In genomic region chr19:35996777-35997176, GRCh38 we compare ENCODE assay signal across 11 cellular contexts. TPM values are rescaled to one million over a fixed set of nuclear protein-coding genes. Genes with fewer than 3 reads are reported as not detected.
DNase-seq lines count a peak whose midpoint lies in the region; ATAC-seq and TF ChIP-seq lines count a peak whose summit lies in the region.
"Had no signal": no experiment of that assay in that cellular context is flagged by ENCODE, and none has a peak within 500 bp of the region (broad histone marks: within the 10 kb centered on the region; RNA-seq: fewer than 3 reads in every experiment).

No MANE protein-coding gene starts in this region.

- H3K36me3 Mint-ChIP-seq in activated naive CD8-positive, alpha-beta T cell treated with anti-CD3 and anti-CD28 coated beads, Interleukin-2, amount 50 U/mL, for 24 hours (ENCODE audit: low read depth), result peaks cover 23% of the 10 kb centered on the region
- H3K36me3 Mint-ChIP-seq in naive thymus-derived CD4-positive, alpha-beta T cell, result peaks cover 0 to 7% (median 6%) of the 10 kb centered on the region in 5 donors

- peak overlapping the region; percentile 92 for H3K4me3 Mint-ChIP-seq in activated naive CD8-positive, alpha-beta T cell treated with anti-CD3 and anti-CD28 coated beads, Interleukin-2, amount 50 U/mL, for 24 hours
- H3K4me3 Mint-ChIP-seq in naive thymus-derived CD4-positive, alpha-beta T cell, result peak overlapping the region; percentile 84 to 99 (median 90)

- H4K20me1 ChIP-seq in HCT116 (ENCODE audit: insufficient read depth), result no peaks in the 10 kb centered on the region

- H3K36me3 ChIP-seq in HCT116 (ENCODE audit: control insufficient read depth in 1 of 2, insufficient read depth in 2 of 2, low read length in 2 of 2), result 0 out of 4 replicates have a peak, but pooled peaks cover 0 to 3% of the 10 kb centered on the region in 2 experiments
- H3K36me3 ChIP-seq in naive thymus-derived CD4-positive, alpha-beta T cell (ENCODE audit: control insufficient read depth in 2 of 3, insufficient read depth in 3 of 3, low read length in 3 of 3), result peaks cover 0 to 10% (median 0%) of the 10 kb centered on the region in 3 experiments

- no peak overlapping the region for H2AFZ ChIP-seq in HCT116 (ENCODE audit: low read depth, low read length, poor library complexity, severe bottlenecking)

- no peak overlapping the region for H3K4me3 ChIP-seq in AG10803 (ENCODE audit: low read length)
- H3K4me3 ChIP-seq in HCT116 (replicated peaks in 1 of 2; ENCODE audit: low read depth in 1 of 2, low read length in 2 of 2), result peak overlapping the region in 1 of 2 experiments; percentile 94; a peak in 3 of 4 replicates
- H3K4me3 ChIP-seq in naive thymus-derived CD4-positive, alpha-beta T cell (ENCODE audit: low read length), result peak overlapping the region; percentile 84

- no peak for DNase-seq in AG10803 (ENCODE audit: low read depth)
- no peak for DNase-seq in HCT116 (ENCODE audit: low read depth, low spot score)
- no peak for DNase-seq in activated naive CD8-positive, alpha-beta T cell treated with anti-CD3 and anti-CD28 coated beads, Interleukin-2, amount 50 U/mL, for 24 hours
- no peak for DNase-seq in naive thymus-derived CD4-positive, alpha-beta T cell
- DNase-seq: activated CD8-positive, alpha-beta memory T cell treated with anti-CD3 and anti-CD28 coated beads, Interleukin-2, amount 50 U/mL, for 48 hours; COR-L47; cortex of kidney had no signal

- RAD21 ChIA-PET in HCT116 (lab: Charles Lee; ENCODE audit: low non-redundant PET in 1 of 2, low total read pairs in 2 of 2, uncharacterized antibody in 2 of 2, unreplicated experiment in 2 of 2), result no interaction called here

- no peak for TF ChIP-seq RAD21 in HCT116 (IDR thresholded peaks at IDR 0.05; ENCODE audit: low read depth)

- peak overlapping the region; percentile 73 for H3K27ac Mint-ChIP-seq in activated naive CD8-positive, alpha-beta T cell treated with anti-CD3 and anti-CD28 coated beads, Interleukin-2, amount 50 U/mL, for 24 hours
- peak overlapping the region; percentile 71 to 91 (median 83) for H3K27ac Mint-ChIP-seq in naive thymus-derived CD4-positive, alpha-beta T cell

- no peaks in the 10 kb centered on the region for H3K9me3 ChIP-seq in HCT116 (ENCODE audit: control insufficient read depth in 1 of 2, insufficient read depth in 1 of 2, low read depth in 1 of 2, low read length in 2 of 2)
- no peaks in the 10 kb centered on the region for H3K9me3 ChIP-seq in naive thymus-derived CD4-positive, alpha-beta T cell (ENCODE audit: control insufficient read depth in 2 of 3, low read length in 3 of 3)

- intact Hi-C loops in HCT116 (cut with micrococcal nuclease), result no loop called here
- intact Hi-C loops in naive thymus-derived CD4-positive, alpha-beta T cell (cut with micrococcal nuclease), result loop anchor here in 1 of 2 donors (5.0 kb wide), 2 partner anchors 44 to 216 kb away; partner anchors contain the start of gene ZNF565

- POLR2A ChIA-PET in HCT116 (lab: Charles Lee), result interaction anchor here (2.1 kb wide), 1 partner anchor 12 kb away, joined by 7 read pairs; the partner anchor contains the start of gene SYNE4
- POLR2A ChIA-PET in naive thymus-derived CD4-positive, alpha-beta T cell (lab: Charles Lee), result interaction anchor here (0.6 to 2.7 kb wide), 4 partner anchors 44 to 148 kb away, joined by 5 to 11 read pairs (median 6); no protein-coding TSS in a partner anchor

- no peaks in the 10 kb centered on the region for H3K9me2 ChIP-seq in HCT116 (ENCODE audit: insufficient read depth)

- H3K4me1 ChIP-seq in HCT116 (ENCODE audit: control insufficient read depth in 1 of 2, insufficient read depth in 2 of 2, low read length in 2 of 2), result peaks cover 12 to 20% of the 10 kb centered on the region in 2 experiments
- H3K4me1 ChIP-seq in naive thymus-derived CD4-positive, alpha-beta T cell (ENCODE audit: control insufficient read depth in 2 of 2, insufficient read depth in 2 of 2, low read length in 2 of 2), result peaks cover 11 to 16% of the 10 kb centered on the region in 2 donors

- no peaks in the 10 kb centered on the region for H3K9me3 Mint-ChIP-seq in activated naive CD8-positive, alpha-beta T cell treated with anti-CD3 and anti-CD28 coated beads, Interleukin-2, amount 50 U/mL, for 24 hours
- H3K9me3 Mint-ChIP-seq in naive thymus-derived CD4-positive, alpha-beta T cell, result no peaks in the 10 kb centered on the region

- H3K27me3 Mint-ChIP-seq in activated naive CD8-positive, alpha-beta T cell treated with anti-CD3 and anti-CD28 coated beads, Interleukin-2, amount 50 U/mL, for 24 hours, result no peaks in the 10 kb centered on the region
- H3K27me3 Mint-ChIP-seq in naive thymus-derived CD4-positive, alpha-beta T cell, result no peaks in the 10 kb centered on the region

- peaks cover 41% of the 10 kb centered on the region for H3K79me2 ChIP-seq in HCT116 (ENCODE audit: insufficient read depth, low read length)

- H3K4me2 ChIP-seq in HCT116 (ENCODE audit: low read length), result peak overlapping the region; percentile 92

- H3K27ac ChIP-seq in HCT116 (ENCODE audit: low read depth, low read length), result peak overlapping the region; percentile 22; the same call in 1 of the 2 replicates
- peak overlapping the region; percentile 74 for H3K27ac ChIP-seq in naive thymus-derived CD4-positive, alpha-beta T cell (ENCODE audit: low read depth, low read length)

- peaks cover 38% of the 10 kb centered on the region for H3K4me1 Mint-ChIP-seq in activated naive CD8-positive, alpha-beta T cell treated with anti-CD3 and anti-CD28 coated beads, Interleukin-2, amount 50 U/mL, for 24 hours
- H3K4me1 Mint-ChIP-seq in naive thymus-derived CD4-positive, alpha-beta T cell, result peaks cover 22 to 51% (median 35%) of the 10 kb centered on the region in 7 donors

- BruUV-seq in HCT116 (replicated peaks; lab: Mats Ljungman, UMichigan), result no TSS peak

- TF ChIP-seq CTCF in AG10803 (conservative IDR thresholded peaks at IDR 0.05; ENCODE audit: low read length), result peak; percentile 3
- no peak; a peak in 1 of 6 replicates for TF ChIP-seq CTCF in HCT116 (IDR thresholded peaks at IDR 0.05 in 2 of 3, conservative IDR thresholded peaks at IDR 0.05 in 1 of 3; ENCODE audit: borderline replicate concordance in 1 of 3, insufficient read depth in 1 of 3, low read depth in 2 of 3, low read length in 2 of 3)

- H3K27me3 ChIP-seq in HCT116 (ENCODE audit: insufficient read depth, low read length), result no peaks in the 10 kb centered on the region
- H3K27me3 ChIP-seq in naive thymus-derived CD4-positive, alpha-beta T cell (ENCODE audit: control insufficient read depth in 2 of 2, insufficient read depth in 2 of 2, low read length in 2 of 2), result no peaks in the 10 kb centered on the region

- peak overlapping the region; percentile 78; the same call in 1 of the 2 replicates for H3K9ac ChIP-seq in HCT116 (ENCODE audit: low read length)

- CTCF ChIA-PET in HCT116 (lab: Charles Lee), result interaction anchor here (1.3 kb wide), 1 partner anchor 9 kb away, joined by 3 read pairs; no protein-coding TSS in a partner anchor
- CTCF ChIA-PET in naive thymus-derived CD4-positive, alpha-beta T cell (lab: Charles Lee), result interaction anchor here (0.8 to 1.2 kb wide), 2 partner anchors 39 to 57 kb away, joined by 3 to 5 read pairs; partner anchors contain the start of gene THAP8

- ATAC-seq in HCT116 (no peak), GM19463 (IDR thresholded peaks at IDR 0.05; ENCODE audit: unreplicated experiment) (no peak), GM21737 (IDR thresholded peaks at IDR 0.05; ENCODE audit: unreplicated experiment) (no peak), GM19455 (IDR thresholded peaks at IDR 0.05; ENCODE audit: unreplicated experiment) (no peak), GM18909 (IDR thresholded peaks at IDR 0.05; ENCODE audit: poor library complexity, unreplicated experiment) (no peak)
- no peak for ATAC-seq in activated naive CD8-positive, alpha-beta T cell treated with anti-CD3 and anti-CD28 coated beads, Interleukin-2, amount 50 U/mL, for 24 hours
- ATAC-seq in naive thymus-derived CD4-positive, alpha-beta T cell, result no peak

- no peak for TF ChIP-seq POLR2A in HCT116 (IDR thresholded peaks at IDR 0.05; ENCODE audit: borderline replicate concordance, extremely low read depth, insufficient read depth, insufficient read length)

TF ChIP-seq in HCT116, 20 proteins besides CTCF, POLR2A, EP300 and RAD21 (continues in another document):
- TF ChIP-seq EZH2 (IDR thresholded peaks at IDR 0.05) (no peak), CEBPB (IDR thresholded peaks at IDR 0.05; ENCODE audit: low read depth) (no peak), ELF1 (IDR thresholded peaks at IDR 0.05; ENCODE audit: borderline replicate concordance, low read depth) (no peak), POLR2AphosphoS5 (IDR thresholded peaks at IDR 0.05; ENCODE audit: low read depth, low read length) (no peak), YY1 (IDR thresholded peaks at IDR 0.05; ENCODE audit: extremely low read depth, insufficient replicate concordance, low read depth, low read length) (no peak), EZH2phosphoT487 (IDR thresholded peaks at IDR 0.05; ENCODE audit: borderline replicate concordance) (no peak), EGR1 (IDR thresholded peaks at IDR 0.05; ENCODE audit: low read depth) (no peak), SRF (IDR thresholded peaks at IDR 0.05; ENCODE audit: low read depth) (no peak)

RNA-seq across cellular contexts. Expression of gene SDHAF1, which starts 1.8 kb away (rescaled TPM):
- 21.0 TPM for total RNA-seq in HCT116 (2021; ENCODE audit: unreplicated experiment)
- polyA plus RNA-seq in HCT116 (2012), result 14.2 and 18.1 TPM in 2 replicates
- total RNA-seq in naive thymus-derived CD4-positive, alpha-beta T cell, result 10 to 100 TPM in 3 of 5 experiments, 1 to 10 TPM in 2; 7.8 to 26.1 (median 17.8) TPM
- 10 to 100 TPM; 29.9 to 58.1 TPM for polyA plus RNA-seq in naive thymus-derived CD4-positive, alpha-beta T cell

RNA-seq across cellular contexts. Expression of gene SYNE4, which starts 11.8 kb away (rescaled TPM):
- total RNA-seq in HCT116 (2021; ENCODE audit: unreplicated experiment), result 27.9 TPM
- 28.4 and 32.8 TPM in 2 replicates for polyA plus RNA-seq in HCT116 (2012)
- total RNA-seq in naive thymus-derived CD4-positive, alpha-beta T cell, result 1 to 10 TPM; 1.7 to 5.4 (median 3.8) TPM
- polyA plus RNA-seq in naive thymus-derived CD4-positive, alpha-beta T cell, result under 1 TPM in 1 of 2 donors, not detected in 1; 0.14 TPM

RNA-seq across cellular contexts. Expression of gene ALKBH6, which starts 17.2 kb away (rescaled TPM):
- total RNA-seq in HCT116 (2021; ENCODE audit: unreplicated experiment), result 28.6 TPM
- polyA plus RNA-seq in HCT116 (2012), result 21.4 and 23.8 TPM in 2 replicates
- 10 to 100 TPM; 32.6 to 60.6 (median 49.3) TPM for total RNA-seq in naive thymus-derived CD4-positive, alpha-beta T cell
- polyA plus RNA-seq in naive thymus-derived CD4-positive, alpha-beta T cell, result 10 to 100 TPM; 19.1 to 34.1 TPM

RNA-seq across cellular contexts. Expression of gene CLIP3, which starts 35.9 kb away (rescaled TPM):
- total RNA-seq in HCT116 (2021; ENCODE audit: unreplicated experiment), result 1.5 TPM
- polyA plus RNA-seq in HCT116 (2012), result 0.75 and 0.76 TPM in 2 replicates
- 1 to 10 TPM; 1.1 to 4.0 (median 3.0) TPM for total RNA-seq in naive thymus-derived CD4-positive, alpha-beta T cell
- 1 to 10 TPM; 3.1 to 5.2 TPM for polyA plus RNA-seq in naive thymus-derived CD4-positive, alpha-beta T cell

RNA-seq across cellular contexts. Expression of gene THAP8, which starts 57.3 kb away (rescaled TPM):
- 1.7 TPM for total RNA-seq in HCT116 (2021; ENCODE audit: unreplicated experiment)
- polyA plus RNA-seq in HCT116 (2012), result 2.5 and 3.1 TPM in 2 replicates
- total RNA-seq in naive thymus-derived CD4-positive, alpha-beta T cell, result 1 to 10 TPM; 2.2 to 6.6 (median 6.1) TPM
- polyA plus RNA-seq in naive thymus-derived CD4-positive, alpha-beta T cell, result 1 to 10 TPM; 4.5 to 5.4 TPM
